Comparison of ENCODE assay signal across 1 cellular context in the genomic region with DNA sequence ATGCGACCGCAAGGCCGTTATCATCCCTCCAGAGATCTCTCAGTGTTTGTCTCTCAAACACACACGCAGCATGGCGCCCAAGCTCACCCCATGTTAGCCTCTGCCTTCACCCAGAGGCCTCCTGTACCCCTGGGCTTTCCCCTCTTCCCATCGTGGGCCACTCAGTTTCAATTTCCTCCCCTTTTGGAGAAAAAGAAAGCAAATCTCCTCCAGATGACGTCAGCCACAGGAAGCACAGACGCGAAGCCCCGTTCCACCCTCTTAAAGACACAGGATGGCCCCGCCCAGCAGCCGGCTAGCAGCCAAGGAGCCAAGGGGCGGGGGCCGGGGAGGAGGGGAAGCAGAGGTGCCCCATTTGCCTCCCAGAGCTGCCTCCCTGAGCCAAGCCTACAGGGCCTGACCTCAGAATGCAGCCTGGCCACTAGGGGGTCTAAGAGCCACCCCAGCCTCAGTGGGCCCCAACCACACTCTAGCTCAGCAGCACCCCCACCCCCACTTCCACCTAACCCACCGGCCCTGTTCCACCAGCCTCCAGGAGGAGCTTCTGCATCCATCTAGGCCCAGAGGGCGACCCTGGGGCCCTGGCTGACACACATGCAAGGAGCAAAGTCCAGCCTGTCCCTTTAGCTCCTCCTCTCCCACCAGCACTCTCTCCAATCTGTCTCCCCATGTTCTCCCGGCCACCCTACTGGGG.
TF ChIP-seq lines count a peak whose summit lies in the region.

No MANE protein-coding gene starts in this region.

TF ChIP-seq in K562, 482 proteins besides CTCF, POLR2A, EP300 and RAD21 (continued from another document and continues in another):
- TF ChIP-seq, protein P1, sequence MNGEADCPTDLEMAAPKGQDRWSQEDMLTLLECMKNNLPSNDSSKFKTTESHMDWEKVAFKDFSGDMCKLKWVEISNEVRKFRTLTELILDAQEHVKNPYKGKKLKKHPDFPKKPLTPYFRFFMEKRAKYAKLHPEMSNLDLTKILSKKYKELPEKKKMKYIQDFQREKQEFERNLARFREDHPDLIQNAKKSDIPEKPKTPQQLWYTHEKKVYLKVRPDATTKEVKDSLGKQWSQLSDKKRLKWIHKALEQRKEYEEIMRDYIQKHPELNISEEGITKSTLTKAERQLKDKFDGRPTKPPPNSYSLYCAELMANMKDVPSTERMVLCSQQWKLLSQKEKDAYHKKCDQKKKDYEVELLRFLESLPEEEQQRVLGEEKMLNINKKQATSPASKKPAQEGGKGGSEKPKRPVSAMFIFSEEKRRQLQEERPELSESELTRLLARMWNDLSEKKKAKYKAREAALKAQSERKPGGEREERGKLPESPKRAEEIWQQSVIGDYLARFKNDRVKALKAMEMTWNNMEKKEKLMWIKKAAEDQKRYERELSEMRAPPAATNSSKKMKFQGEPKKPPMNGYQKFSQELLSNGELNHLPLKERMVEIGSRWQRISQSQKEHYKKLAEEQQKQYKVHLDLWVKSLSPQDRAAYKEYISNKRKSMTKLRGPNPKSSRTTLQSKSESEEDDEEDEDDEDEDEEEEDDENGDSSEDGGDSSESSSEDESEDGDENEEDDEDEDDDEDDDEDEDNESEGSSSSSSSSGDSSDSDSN (IDR thresholded peaks at IDR 0.05; ENCODE audit: borderline replicate concordance in 1 of 2, low read depth in 2 of 2, low read length in 2 of 2): peak in 1 of 2 experiments; percentile 3; a peak in 1 of 4 replicates
- TF ChIP-seq TAF7 (tag; IDR thresholded peaks at IDR 0.05) (no peak), NFIC (IDR thresholded peaks at IDR 0.05) (peak; percentile 79), ZNF561 (CRISPR knock-in tag; conservative IDR thresholded peaks at IDR 0.05) (no peak), MTF1 (CRISPR knock-in tag; IDR thresholded peaks at IDR 0.05; ENCODE audit: borderline replicate concordance) (no peak), CREM (IDR thresholded peaks at IDR 0.05; ENCODE audit: low read depth) (peak; percentile 90), LEF1 (IDR thresholded peaks at IDR 0.05) (peak; percentile 49; the same call in 1 of the 2 replicates), EHMT2 (IDR thresholded peaks at IDR 0.05) (peak; percentile 50; the same call in 1 of the 2 replicates), NCOR1 (IDR thresholded peaks at IDR 0.05) (0 out of 2 replicates have a peak, but pooled peaks have one; percentile 23), ZNF232 (CRISPR knock-in tag; IDR thresholded peaks at IDR 0.05) (no peak), YY1 (IDR thresholded peaks at IDR 0.05; ENCODE audit: borderline replicate concordance in 1 of 3, control insufficient read depth in 1 of 3, extremely low read depth in 1 of 3, insufficient read depth in 3 of 3, insufficient read length in 1 of 3, insufficient replicate concordance in 2 of 3, low read depth in 1 of 3, low read length in 2 of 3) (peak; percentile 17 to 75 (median 45)), CSDE1 (IDR thresholded peaks at IDR 0.05) (no peak), ZNF431 (CRISPR knock-in tag; IDR thresholded peaks at IDR 0.05) (no peak), HLTF (IDR thresholded peaks at IDR 0.05) (no peak), KLF10 (CRISPR knock-in tag; IDR thresholded peaks at IDR 0.05) (no peak), SUPT5H (IDR thresholded peaks at IDR 0.05) (peak; percentile 81), NRF1 (conservative IDR thresholded peaks at IDR 0.05 in 1 of 2, IDR thresholded peaks at IDR 0.05 in 1 of 2) (peak; percentile 17 to 29; a peak in 3 of 4 replicates), MBD2 (IDR thresholded peaks at IDR 0.05; ENCODE audit: borderline replicate concordance, low read depth) (no peak), NR3C1 (CRISPR knock-in tag; IDR thresholded peaks at IDR 0.05) (no peak), SOX6 (IDR thresholded peaks at IDR 0.05) (peak; percentile 40), HOXB6 (CRISPR knock-in tag; IDR thresholded peaks at IDR 0.05; ENCODE audit: borderline replicate concordance) (no peak), GABPB1 (CRISPR knock-in tag; IDR thresholded peaks at IDR 0.05) (0 out of 2 replicates have a peak, but pooled peaks have one; percentile 22), NFE2 (IDR thresholded peaks at IDR 0.05; ENCODE audit: low read depth) (no peak), SPI1 (IDR thresholded peaks at IDR 0.05; ENCODE audit: borderline replicate concordance, low read depth, low read length) (no peak), SAP30 (IDR thresholded peaks at IDR 0.05; ENCODE audit: borderline replicate concordance, insufficient read depth, low read depth, low read length, poor library complexity, severe bottlenecking) (no peak), POLR2B (IDR thresholded peaks at IDR 0.05; ENCODE audit: low read depth, partially characterized antibody) (peak; percentile 72), ZNF695 (CRISPR knock-in tag; IDR thresholded peaks at IDR 0.05) (no peak)
- TF ChIP-seq, protein P2, sequence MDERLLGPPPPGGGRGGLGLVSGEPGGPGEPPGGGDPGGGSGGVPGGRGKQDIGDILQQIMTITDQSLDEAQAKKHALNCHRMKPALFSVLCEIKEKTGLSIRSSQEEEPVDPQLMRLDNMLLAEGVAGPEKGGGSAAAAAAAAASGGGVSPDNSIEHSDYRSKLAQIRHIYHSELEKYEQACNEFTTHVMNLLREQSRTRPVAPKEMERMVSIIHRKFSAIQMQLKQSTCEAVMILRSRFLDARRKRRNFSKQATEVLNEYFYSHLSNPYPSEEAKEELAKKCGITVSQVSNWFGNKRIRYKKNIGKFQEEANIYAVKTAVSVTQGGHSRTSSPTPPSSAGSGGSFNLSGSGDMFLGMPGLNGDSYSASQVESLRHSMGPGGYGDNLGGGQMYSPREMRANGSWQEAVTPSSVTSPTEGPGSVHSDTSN (CRISPR knock-in tag; IDR thresholded peaks at IDR 0.05; ENCODE audit: low read depth): no peak
- TF ChIP-seq, protein P2 (tag; conservative IDR thresholded peaks at IDR 0.05; ENCODE audit: low read depth): no peak
- TF ChIP-seq, protein P3, sequence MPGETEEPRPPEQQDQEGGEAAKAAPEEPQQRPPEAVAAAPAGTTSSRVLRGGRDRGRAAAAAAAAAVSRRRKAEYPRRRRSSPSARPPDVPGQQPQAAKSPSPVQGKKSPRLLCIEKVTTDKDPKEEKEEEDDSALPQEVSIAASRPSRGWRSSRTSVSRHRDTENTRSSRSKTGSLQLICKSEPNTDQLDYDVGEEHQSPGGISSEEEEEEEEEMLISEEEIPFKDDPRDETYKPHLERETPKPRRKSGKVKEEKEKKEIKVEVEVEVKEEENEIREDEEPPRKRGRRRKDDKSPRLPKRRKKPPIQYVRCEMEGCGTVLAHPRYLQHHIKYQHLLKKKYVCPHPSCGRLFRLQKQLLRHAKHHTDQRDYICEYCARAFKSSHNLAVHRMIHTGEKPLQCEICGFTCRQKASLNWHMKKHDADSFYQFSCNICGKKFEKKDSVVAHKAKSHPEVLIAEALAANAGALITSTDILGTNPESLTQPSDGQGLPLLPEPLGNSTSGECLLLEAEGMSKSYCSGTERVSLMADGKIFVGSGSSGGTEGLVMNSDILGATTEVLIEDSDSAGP (CRISPR knock-in tag; IDR thresholded peaks at IDR 0.05): peak; percentile 87
- TF ChIP-seq, protein P4, sequence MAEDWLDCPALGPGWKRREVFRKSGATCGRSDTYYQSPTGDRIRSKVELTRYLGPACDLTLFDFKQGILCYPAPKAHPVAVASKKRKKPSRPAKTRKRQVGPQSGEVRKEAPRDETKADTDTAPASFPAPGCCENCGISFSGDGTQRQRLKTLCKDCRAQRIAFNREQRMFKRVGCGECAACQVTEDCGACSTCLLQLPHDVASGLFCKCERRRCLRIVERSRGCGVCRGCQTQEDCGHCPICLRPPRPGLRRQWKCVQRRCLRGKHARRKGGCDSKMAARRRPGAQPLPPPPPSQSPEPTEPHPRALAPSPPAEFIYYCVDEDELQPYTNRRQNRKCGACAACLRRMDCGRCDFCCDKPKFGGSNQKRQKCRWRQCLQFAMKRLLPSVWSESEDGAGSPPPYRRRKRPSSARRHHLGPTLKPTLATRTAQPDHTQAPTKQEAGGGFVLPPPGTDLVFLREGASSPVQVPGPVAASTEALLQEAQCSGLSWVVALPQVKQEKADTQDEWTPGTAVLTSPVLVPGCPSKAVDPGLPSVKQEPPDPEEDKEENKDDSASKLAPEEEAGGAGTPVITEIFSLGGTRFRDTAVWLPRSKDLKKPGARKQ (CRISPR knock-in tag; IDR thresholded peaks at IDR 0.05): no peak
- TF ChIP-seq, protein P5, sequence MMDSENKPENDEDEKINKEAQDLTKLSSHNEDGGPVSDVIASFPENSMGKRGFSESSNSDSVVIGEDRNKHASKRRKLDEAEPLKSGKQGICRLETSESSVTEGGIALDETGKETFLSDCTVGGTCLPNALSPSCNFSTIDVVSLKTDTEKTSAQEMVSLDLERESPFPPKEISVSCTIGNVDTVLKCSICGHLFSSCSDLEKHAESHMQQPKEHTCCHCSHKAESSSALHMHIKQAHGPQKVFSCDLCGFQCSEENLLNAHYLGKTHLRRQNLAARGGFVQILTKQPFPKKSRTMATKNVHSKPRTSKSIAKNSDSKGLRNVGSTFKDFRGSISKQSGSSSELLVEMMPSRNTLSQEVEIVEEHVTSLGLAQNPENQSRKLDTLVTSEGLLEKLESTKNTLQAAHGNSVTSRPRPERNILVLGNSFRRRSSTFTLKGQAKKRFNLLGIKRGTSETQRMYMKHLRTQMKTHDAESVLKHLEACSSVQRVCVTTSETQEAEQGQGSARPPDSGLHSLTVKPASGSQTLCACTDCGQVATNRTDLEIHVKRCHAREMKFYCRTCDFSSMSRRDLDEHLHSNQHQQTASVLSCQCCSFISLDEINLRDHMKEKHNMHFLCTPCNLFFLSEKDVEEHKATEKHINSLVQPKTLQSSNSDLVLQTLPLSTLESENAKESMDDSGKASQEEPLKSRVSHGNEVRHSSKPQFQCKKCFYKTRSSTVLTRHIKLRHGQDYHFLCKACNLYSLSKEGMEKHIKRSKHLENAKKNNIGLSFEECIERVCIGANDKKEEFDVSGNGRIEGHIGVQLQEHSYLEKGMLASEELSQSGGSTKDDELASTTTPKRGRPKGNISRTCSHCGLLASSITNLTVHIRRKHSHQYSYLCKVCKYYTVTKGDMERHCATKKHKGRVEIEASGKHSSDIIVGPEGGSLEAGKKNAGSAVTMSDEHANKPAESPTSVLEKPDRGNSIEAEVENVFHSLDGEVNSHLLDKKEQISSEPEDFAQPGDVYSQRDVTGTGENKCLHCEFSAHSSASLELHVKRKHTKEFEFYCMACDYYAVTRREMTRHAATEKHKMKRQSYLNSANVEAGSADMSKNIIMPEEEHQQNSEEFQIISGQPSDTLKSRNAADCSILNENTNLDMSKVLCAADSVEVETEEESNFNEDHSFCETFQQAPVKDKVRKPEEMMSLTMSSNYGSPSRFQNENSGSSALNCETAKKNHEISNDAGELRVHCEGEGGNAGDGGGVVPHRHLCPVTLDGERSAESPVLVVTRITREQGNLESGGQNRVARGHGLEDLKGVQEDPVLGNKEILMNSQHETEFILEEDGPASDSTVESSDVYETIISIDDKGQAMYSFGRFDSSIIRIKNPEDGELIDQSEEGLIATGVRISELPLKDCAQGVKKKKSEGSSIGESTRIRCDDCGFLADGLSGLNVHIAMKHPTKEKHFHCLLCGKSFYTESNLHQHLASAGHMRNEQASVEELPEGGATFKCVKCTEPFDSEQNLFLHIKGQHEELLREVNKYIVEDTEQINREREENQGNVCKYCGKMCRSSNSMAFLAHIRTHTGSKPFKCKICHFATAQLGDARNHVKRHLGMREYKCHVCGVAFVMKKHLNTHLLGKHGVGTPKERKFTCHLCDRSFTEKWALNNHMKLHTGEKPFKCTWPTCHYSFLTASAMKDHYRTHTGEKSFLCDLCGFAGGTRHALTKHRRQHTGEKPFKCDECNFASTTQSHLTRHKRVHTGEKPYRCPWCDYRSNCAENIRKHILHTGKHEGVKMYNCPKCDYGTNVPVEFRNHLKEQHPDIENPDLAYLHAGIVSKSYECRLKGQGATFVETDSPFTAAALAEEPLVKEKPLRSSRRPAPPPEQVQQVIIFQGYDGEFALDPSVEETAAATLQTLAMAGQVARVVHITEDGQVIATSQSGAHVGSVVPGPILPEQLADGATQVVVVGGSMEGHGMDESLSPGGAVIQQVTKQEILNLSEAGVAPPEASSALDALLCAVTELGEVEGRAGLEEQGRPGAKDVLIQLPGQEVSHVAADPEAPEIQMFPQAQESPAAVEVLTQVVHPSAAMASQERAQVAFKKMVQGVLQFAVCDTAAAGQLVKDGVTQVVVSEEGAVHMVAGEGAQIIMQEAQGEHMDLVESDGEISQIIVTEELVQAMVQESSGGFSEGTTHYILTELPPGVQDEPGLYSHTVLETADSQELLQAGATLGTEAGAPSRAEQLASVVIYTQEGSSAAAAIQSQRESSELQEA (IDR thresholded peaks at IDR 0.05; ENCODE audit: low read depth): no peak
- TF ChIP-seq, protein P6, sequence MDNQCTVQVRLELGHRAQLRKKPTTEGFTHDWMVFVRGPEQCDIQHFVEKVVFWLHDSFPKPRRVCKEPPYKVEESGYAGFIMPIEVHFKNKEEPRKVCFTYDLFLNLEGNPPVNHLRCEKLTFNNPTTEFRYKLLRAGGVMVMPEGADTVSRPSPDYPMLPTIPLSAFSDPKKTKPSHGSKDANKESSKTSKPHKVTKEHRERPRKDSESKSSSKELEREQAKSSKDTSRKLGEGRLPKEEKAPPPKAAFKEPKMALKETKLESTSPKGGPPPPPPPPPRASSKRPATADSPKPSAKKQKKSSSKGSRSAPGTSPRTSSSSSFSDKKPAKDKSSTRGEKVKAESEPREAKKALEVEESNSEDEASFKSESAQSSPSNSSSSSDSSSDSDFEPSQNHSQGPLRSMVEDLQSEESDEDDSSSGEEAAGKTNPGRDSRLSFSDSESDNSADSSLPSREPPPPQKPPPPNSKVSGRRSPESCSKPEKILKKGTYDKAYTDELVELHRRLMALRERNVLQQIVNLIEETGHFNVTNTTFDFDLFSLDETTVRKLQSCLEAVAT (IDR thresholded peaks at IDR 0.05): peak; percentile 36 to 68; a peak in 1 of 4 replicates
- TF ChIP-seq, protein P7, sequence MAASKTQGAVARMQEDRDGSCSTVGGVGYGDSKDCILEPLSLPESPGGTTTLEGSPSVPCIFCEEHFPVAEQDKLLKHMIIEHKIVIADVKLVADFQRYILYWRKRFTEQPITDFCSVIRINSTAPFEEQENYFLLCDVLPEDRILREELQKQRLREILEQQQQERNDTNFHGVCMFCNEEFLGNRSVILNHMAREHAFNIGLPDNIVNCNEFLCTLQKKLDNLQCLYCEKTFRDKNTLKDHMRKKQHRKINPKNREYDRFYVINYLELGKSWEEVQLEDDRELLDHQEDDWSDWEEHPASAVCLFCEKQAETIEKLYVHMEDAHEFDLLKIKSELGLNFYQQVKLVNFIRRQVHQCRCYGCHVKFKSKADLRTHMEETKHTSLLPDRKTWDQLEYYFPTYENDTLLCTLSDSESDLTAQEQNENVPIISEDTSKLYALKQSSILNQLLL (CRISPR knock-in tag; IDR thresholded peaks at IDR 0.05; ENCODE audit: borderline replicate concordance): no peak
